Comparison of ENCODE assay signal across 8 cellular contexts in genomic region chr2:218658671-218659257, GRCh38. TPM values are rescaled to one million over a fixed set of nuclear protein-coding genes. Genes with fewer than 3 reads are reported as not detected.
DNase-seq lines count a peak whose midpoint lies in the region; ATAC-seq and TF ChIP-seq lines count a peak whose summit lies in the region.

No MANE protein-coding gene starts in this region.

- H3K4me1 Mint-ChIP-seq in endothelial cell (ENCODE audit: unreplicated experiment) = peaks cover 15% of the 10 kb centered on the region
- peaks cover 17 to 46% (median 35%) of the 10 kb centered on the region in 4 donors for H3K4me1 Mint-ChIP-seq in naive thymus-derived CD8-positive, alpha-beta T cell

- H3K27me3 ChIP-seq in tibial nerve = no peaks in the 10 kb centered on the region

- H3K36me3 ChIP-seq in tibial nerve = peaks cover 0 to 63% (median 14%) of the 10 kb centered on the region in 3 donors

- CTCF ChIA-PET in AG04449 (lab: Yijun Ruan, JAX) = interaction anchor here (0.7 to 8.8 kb wide), 20 partner anchors 10 to 196 kb away, joined by 3 to 95 read pairs (median 6); partner anchors contain the start of genes RNF25, STK36 and TTLL4

- H3K9me3 ChIP-seq in tibial nerve = no peaks in the 10 kb centered on the region

- peak overlapping the region; percentile 57 for H3K27ac Mint-ChIP-seq in endothelial cell (ENCODE audit: unreplicated experiment)
- H3K27ac Mint-ChIP-seq in naive thymus-derived CD8-positive, alpha-beta T cell = peak overlapping the region; percentile 89 to 98 (median 95)

- WGBS in tibial nerve, 2 donors = 2% methylated on average over 21 to 24 of the region's 27 CpGs

- no peaks in the 10 kb centered on the region for H3K9me3 Mint-ChIP-seq in endothelial cell (ENCODE audit: unreplicated experiment)
- H3K9me3 Mint-ChIP-seq in naive thymus-derived CD8-positive, alpha-beta T cell = no peaks in the 10 kb centered on the region

- H3K4me3 Mint-ChIP-seq in endothelial cell (ENCODE audit: unreplicated experiment) = peak overlapping the region; percentile 96
- H3K4me3 Mint-ChIP-seq in naive thymus-derived CD8-positive, alpha-beta T cell = peak overlapping the region; percentile 94 to 100 (median 99)

- peak; percentile 40 for ATAC-seq in HG02840 (IDR thresholded peaks at IDR 0.05; ENCODE audit: low FRiP score, unreplicated experiment)
- peak in 1 of 2 donors; percentile 31 for ATAC-seq in naive thymus-derived CD8-positive, alpha-beta T cell

- peaks cover 36% of the 10 kb centered on the region for H3K36me3 Mint-ChIP-seq in endothelial cell (ENCODE audit: low read depth, unreplicated experiment)
- H3K36me3 Mint-ChIP-seq in naive thymus-derived CD8-positive, alpha-beta T cell = peaks cover 0 to 56% (median 3%) of the 10 kb centered on the region in 3 donors

- H3K4me3 ChIP-seq in AG04449 (ENCODE audit: low read depth, low read length) = peak overlapping the region; percentile 85
- peak overlapping the region; percentile 57 to 91 (median 67) for H3K4me3 ChIP-seq in tibial nerve

- POLR2A ChIA-PET in AG04449 (lab: Yijun Ruan, JAX) = interaction anchor here (0.7 to 5.6 kb wide), 4 partner anchors 12 to 52 kb away, joined by 3 to 48 read pairs (median 4); partner anchors contain the start of genes PLCD4, RNF25, STK36 and TTLL4
- POLR2A ChIA-PET in naive thymus-derived CD8-positive, alpha-beta T cell (lab: Charles Lee) = interaction anchor here (0.7 to 4.9 kb wide), 13 partner anchors 9 to 733 kb away, joined by 3 to 61 read pairs (median 4); partner anchors contain the start of genes AAMP, ARPC2, DNAJB2 and PNKD

- no peak for TF ChIP-seq EP300 in tibial nerve (IDR thresholded peaks at IDR 0.05)

- peak; percentile 62 for TF ChIP-seq CTCF in AG04449 (IDR thresholded peaks at IDR 0.05; ENCODE audit: insufficient read depth, low read length, missing control alignments)
- peak; percentile 69 for TF ChIP-seq CTCF in GM12874 (IDR thresholded peaks at IDR 0.05; ENCODE audit: insufficient read depth, low read depth, low read length)
- TF ChIP-seq CTCF in endothelial cell (IDR thresholded peaks at IDR 0.05; ENCODE audit: unreplicated experiment) = peak; percentile 33
- TF ChIP-seq CTCF in tibial nerve (IDR thresholded peaks at IDR 0.05) = peak in 1 of 5 experiments; percentile 13

- DNase-seq in AG04449 (ENCODE audit: low read depth, low spot score) (no peak), NCI-H2107 treated with DMSO at 0.1 percent for 48 hours (lab: John Stamatoyannopoulos, UW; ENCODE audit: unreplicated experiment) (peak; percentile 19), endothelial cell (ENCODE audit: low spot score) (peak; percentile 52), tibial nerve (ENCODE audit: low spot score in 2 of 2) (no peak)
- DNase-seq in activated CD4-positive, alpha-beta T cell treated with anti-CD3 and anti-CD28 coated beads, Interleukin-2, amount 50 U/mL, for 48 hours = peak; percentile 48 to 59
- DNase-seq in naive thymus-derived CD8-positive, alpha-beta T cell = peak in 8 of 10 donors; percentile 9 to 36 (median 18)

- H3K27ac ChIP-seq in tibial nerve = peak overlapping the region; percentile 15 to 89 (median 66)

- H3K27me3 Mint-ChIP-seq in endothelial cell (ENCODE audit: unreplicated experiment) = peaks cover 13% of the 10 kb centered on the region
- H3K27me3 Mint-ChIP-seq in naive thymus-derived CD8-positive, alpha-beta T cell = no peaks in the 10 kb centered on the region

- TF ChIP-seq POLR2A in tibial nerve (IDR thresholded peaks at IDR 0.05) = no peak

- H3K4me1 ChIP-seq in tibial nerve = peaks cover 0 to 36% (median 12%) of the 10 kb centered on the region in 4 donors

RNA-seq across cellular contexts. Expression of gene ZNF142, which starts 0.7 kb away (rescaled TPM):
- total RNA-seq in endothelial cell (ENCODE audit: unreplicated experiment) (26.6 TPM), tibial nerve (10 to 100 TPM; 24.7 to 31.7 (median 26.6) TPM)
- total RNA-seq in naive thymus-derived CD8-positive, alpha-beta T cell = 10 to 100 TPM; 45.0 to 48.6 TPM
- polyA plus RNA-seq in naive thymus-derived CD8-positive, alpha-beta T cell = 10 to 100 TPM in 1 of 3 donors, 1 to 10 TPM in 2; 2.3 to 14.7 (median 5.1) TPM

RNA-seq across cellular contexts. Expression of gene BCS1L, which starts 0.7 kb away (rescaled TPM):
- total RNA-seq in endothelial cell (ENCODE audit: unreplicated experiment) = 39.0 TPM
- 10 to 100 TPM; 50.7 to 57.2 TPM for total RNA-seq in naive thymus-derived CD8-positive, alpha-beta T cell
- 10 to 100 TPM; 15.4 to 21.0 (median 15.8) TPM for polyA plus RNA-seq in naive thymus-derived CD8-positive, alpha-beta T cell
- total RNA-seq in tibial nerve = 10 to 100 TPM; 28.2 to 45.2 (median 38.0) TPM

RNA-seq across cellular contexts. Expression of gene RNF25, which starts 13.0 kb away (rescaled TPM):
- 41.7 TPM for total RNA-seq in endothelial cell (ENCODE audit: unreplicated experiment)
- total RNA-seq in naive thymus-derived CD8-positive, alpha-beta T cell = 10 to 100 TPM; 35.8 to 39.6 TPM
- polyA plus RNA-seq in naive thymus-derived CD8-positive, alpha-beta T cell = 10 to 100 TPM; 17.3 to 25.2 (median 20.5) TPM
- total RNA-seq in tibial nerve = 10 to 100 TPM; 13.5 to 57.0 (median 19.5) TPM

RNA-seq across cellular contexts. Expression of gene STK36, which starts 13.1 kb away (rescaled TPM):
- total RNA-seq in endothelial cell (ENCODE audit: unreplicated experiment) (75.1 TPM), tibial nerve (10 to 100 TPM; 63.9 to 71.4 (median 67.6) TPM)
- 10 to 100 TPM; 22.4 to 22.5 TPM for total RNA-seq in naive thymus-derived CD8-positive, alpha-beta T cell
- 1 to 10 TPM; 3.1 to 4.3 (median 3.6) TPM for polyA plus RNA-seq in naive thymus-derived CD8-positive, alpha-beta T cell

RNA-seq across cellular contexts. Expression of gene PLCD4, which starts 51.1 kb away (rescaled TPM):
- total RNA-seq in endothelial cell (ENCODE audit: unreplicated experiment) = 90.2 TPM
- 1 to 10 TPM in 1 of 2 experiments, under 1 TPM in 1; 0.58 to 1.3 TPM for total RNA-seq in naive thymus-derived CD8-positive, alpha-beta T cell
- polyA plus RNA-seq in naive thymus-derived CD8-positive, alpha-beta T cell = under 1 TPM; 0.13 to 0.25 (median 0.15) TPM
- 10 to 100 TPM in 3 of 4 donors, 1 to 10 TPM in 1; 9.2 to 20.1 (median 13.4) TPM for total RNA-seq in tibial nerve

Comparison
In these comparisons a context has a peak if more than half of its experiments do, and no peak if none do; other contexts are left out.
1. DNase-seq: peak in NCI-H2107 treated with DMSO at 0.1 percent for 48 hours (single experiment), activated CD4-positive, alpha-beta T cell treated with anti-CD3 and anti-CD28 coated beads, Interleukin-2, amount 50 U/mL, for 48 hours (2 of 2), endothelial cell (single experiment) and naive thymus-derived CD8-positive, alpha-beta T cell (8 of 10); none in AG04449 (single experiment) and tibial nerve (0 of 2).